ENCODE assay signal across 26 cellular contexts in genomic region chr11:88304352-88304751, GRCh38.
"Had no signal": no experiment of that assay in that cellular context is flagged by ENCODE, and none has a peak within 500 bp of the region (broad histone marks: within the 10 kb centered on the region; RNA-seq: fewer than 3 reads in every experiment).

No MANE protein-coding gene starts in this region.

- ATAC-seq: activated T-helper 17 cell treated with anti-CD3 and anti-CD28 coated beads, Interleukin-2, amount 50 U/mL, for 72 hours had no signal

- H3K9me3 ChIP-seq: Peyer's patch, SJCRH30, SK-N-SH had no signal

- H3K4me2 ChIP-seq: SK-N-SH had no signal

- H3K9me3 Mint-ChIP-seq: activated CD4-positive, alpha-beta memory T cell treated with anti-CD3 and anti-CD28 coated beads, Interleukin-2, amount 10 ng/mL, durations not matched to agents 7 days and 5 days; activated naive CD4-positive, alpha-beta T cell treated with anti-CD3 and anti-CD28 coated beads for 36 hours; central memory CD8-positive, alpha-beta T cell had no signal

- H3K27ac Mint-ChIP-seq: activated naive CD4-positive, alpha-beta T cell treated with anti-CD3 and anti-CD28 coated beads for 36 hours; activated naive CD8-positive, alpha-beta T cell; brain had no signal

- H3K4me1 Mint-ChIP-seq: brain had no signal

- H3K27ac ChIP-seq: Peyer's patch, RWPE1, SJCRH30 had no signal

- DNase-seq: activated CD4-positive, alpha-beta memory T cell treated with anti-CD3 and anti-CD28 coated beads, Interleukin-2, amount 10 ng/mL, durations not matched to agents 7 days and 5 days; activated CD4-positive, alpha-beta T cell treated with anti-CD3 and anti-CD28 coated beads, Interleukin-2, amount 50 U/mL, for 1 hour; activated CD4-positive, CD25-positive, alpha-beta regulatory T cell; activated gamma-delta T cell; activated naive CD4-positive, alpha-beta T cell treated with anti-CD3 and anti-CD28 coated beads for 36 hours; activated T-cell treated with anti-CD3 and anti-CD28 coated beads for 4 hours; activated T-cell treated with anti-CD3 and anti-CD28 coated beads, Interleukin-2, amount 50 U/mL, for 48 hours; amygdala; NCI-H1092; NCI-H1417; NCI-H1930; NCI-H2171; NCI-H2227 treated with DMSO at 0.1 percent for 48 hours; NCI-H526 treated with DMSO at 0.1 percent for 48 hours; NK-92 treated with Interleukin-12 subunit alpha and Interleukin-12 subunit beta, amount 100 ng/mL, for 24 hours; Peyer's patch; Right ventricle myocardium superior; SJCRH30; SK-N-SH; T-helper 1 cell had no signal

- H3K27me3 Mint-ChIP-seq: activated CD4-positive, alpha-beta memory T cell treated with anti-CD3 and anti-CD28 coated beads, Interleukin-2, amount 10 ng/mL, durations not matched to agents 7 days and 5 days; activated naive CD8-positive, alpha-beta T cell; activated T-helper 17 cell treated with anti-CD3 and anti-CD28 coated beads, Interleukin-2, amount 50 U/mL, for 72 hours; brain; central memory CD8-positive, alpha-beta T cell had no signal

- H3K4me3 ChIP-seq: Peyer's patch, SJCRH30 had no signal

- FAIRE-seq: astrocyte had no signal

- H3K4me3 Mint-ChIP-seq: activated CD4-positive, alpha-beta memory T cell treated with anti-CD3 and anti-CD28 coated beads, Interleukin-2, amount 10 ng/mL, durations not matched to agents 7 days and 5 days; activated naive CD4-positive, alpha-beta T cell treated with anti-CD3 and anti-CD28 coated beads for 36 hours; activated naive CD8-positive, alpha-beta T cell; activated T-helper 17 cell treated with anti-CD3 and anti-CD28 coated beads, Interleukin-2, amount 50 U/mL, for 72 hours; brain; central memory CD8-positive, alpha-beta T cell had no signal

- H3K4me1 ChIP-seq: Peyer's patch, SJCRH30 had no signal
